ENCODE assay signal across 13 cellular contexts in genomic region chr4:165330666-165331065, GRCh38. TPM values are rescaled to one million over a fixed set of nuclear protein-coding genes. Genes with fewer than 3 reads are reported as not detected.
DNase-seq lines count a peak whose midpoint lies in the region; ATAC-seq and TF ChIP-seq lines count a peak whose summit lies in the region.
"Had no signal": no experiment of that assay in that cellular context is flagged by ENCODE, and none has a peak within 500 bp of the region (broad histone marks: within the 10 kb centered on the region; RNA-seq: fewer than 3 reads in every experiment).

No MANE protein-coding gene starts in this region.

- H3K9me2 ChIP-seq in neural cell (ENCODE audit: insufficient read depth, low read length), result no peaks in the 10 kb centered on the region

- peak overlapping the region; percentile 54 for H3K27ac ChIP-seq in RWPE1
- peak overlapping the region; percentile 96 for H3K27ac ChIP-seq in neural cell (ENCODE audit: low read length)
- no peak overlapping the region for H3K27ac ChIP-seq in uterus
- H3K27ac ChIP-seq: right atrium auricular region had no signal

- peaks cover 31% of the 10 kb centered on the region for H3K4me1 Mint-ChIP-seq in endothelial cell (ENCODE audit: unreplicated experiment)

- peaks cover 14% of the 10 kb centered on the region for H3F3A ChIP-seq in neural cell (ENCODE audit: insufficient read depth, low read length, poor library complexity, severe bottlenecking)

- TF ChIP-seq CTCF in RWPE1 (conservative IDR thresholded peaks at IDR 0.05; ENCODE audit: low read depth) (no peak), endothelial cell (IDR thresholded peaks at IDR 0.05; ENCODE audit: unreplicated experiment) (no peak), neural cell (IDR thresholded peaks at IDR 0.05; ENCODE audit: poor library complexity, severe bottlenecking) (no peak), uterus (IDR thresholded peaks at IDR 0.05) (no peak)

- TF ChIP-seq RAD21 in neural cell (conservative IDR thresholded peaks at IDR 0.05), result no peak

- no peaks in the 10 kb centered on the region for H3K9me3 ChIP-seq in neural cell (ENCODE audit: low read length)
- H3K9me3 ChIP-seq in uterus, result no peaks in the 10 kb centered on the region
- H3K9me3 ChIP-seq: right atrium auricular region had no signal

- no peaks in the 10 kb centered on the region for H3K9me3 Mint-ChIP-seq in endothelial cell (ENCODE audit: unreplicated experiment)

- peak overlapping the region; percentile 44 for H3K27ac Mint-ChIP-seq in endothelial cell (ENCODE audit: unreplicated experiment)

- ATAC-seq in HG03469 (IDR thresholded peaks at IDR 0.05; ENCODE audit: unreplicated experiment) (no peak), GM18858 (IDR thresholded peaks at IDR 0.05; ENCODE audit: unreplicated experiment) (no peak)

- peak overlapping the region; percentile 79 for H3K4me2 ChIP-seq in neural cell (ENCODE audit: low read length)

- CTCF ChIA-PET in RWPE1 (lab: Yijun Ruan, JAX), result interaction anchor here (1.1 kb wide), 1 partner anchor 199 kb away, joined by 5 read pairs; no protein-coding TSS in a partner anchor

- H3K4me3 Mint-ChIP-seq in endothelial cell (ENCODE audit: unreplicated experiment), result peak overlapping the region; percentile 80

- peak overlapping the region; percentile 0 for H3K9ac ChIP-seq in neural cell (ENCODE audit: low read length)

- H3K36me3 ChIP-seq in H7 (replicated peaks; ENCODE audit: control insufficient read depth, insufficient read depth, low read length) (peaks cover 25% of the 10 kb centered on the region), neural cell (ENCODE audit: insufficient read depth, low read length) (no peaks in the 10 kb centered on the region), uterus (no peaks in the 10 kb centered on the region)
- H3K36me3 ChIP-seq: right atrium auricular region had no signal

- no peak for TF ChIP-seq POLR2A in uterus (IDR thresholded peaks at IDR 0.05)

- H3K36me3 Mint-ChIP-seq in endothelial cell (ENCODE audit: low read depth, unreplicated experiment), result peaks cover 14% of the 10 kb centered on the region

- TF ChIP-seq EP300 in neural cell (conservative IDR thresholded peaks at IDR 0.05; ENCODE audit: poor library complexity, severe bottlenecking), result no peak

- H2AFZ ChIP-seq in neural cell (ENCODE audit: low read depth, low read length), result no peak overlapping the region

- H3K4me3 ChIP-seq in H7 (ENCODE audit: insufficient read depth, low read depth, low read length), result peak overlapping the region; percentile 28
- peak overlapping the region; percentile 75 for H3K4me3 ChIP-seq in neural cell (ENCODE audit: low read length)
- H3K4me3 ChIP-seq in uterus, result no peak overlapping the region
- H3K4me3 ChIP-seq: right atrium auricular region had no signal

- POLR2A ChIA-PET in RWPE1 (lab: Yijun Ruan, JAX; ENCODE audit: low non-redundant PET), result no interaction called here

- H3K27me3 Mint-ChIP-seq in endothelial cell (ENCODE audit: unreplicated experiment), result no peaks in the 10 kb centered on the region

- H3K4me1 ChIP-seq in uterus, result no peaks in the 10 kb centered on the region

- intact Hi-C loops in uterus (cut with DNase I; ENCODE audit: low total_unique reads), result loop anchor here (10.0 kb wide), 1 partner anchor 126 kb away; the partner anchor contains the start of gene KLHL2

- H3K27me3 ChIP-seq in H7 (ENCODE audit: control insufficient read depth, insufficient read depth, low read length), result no peaks in the 10 kb centered on the region
- H3K27me3 ChIP-seq in neural cell (ENCODE audit: insufficient read depth, low read depth, low read length), result no peaks in the 10 kb centered on the region
- no peaks in the 10 kb centered on the region for H3K27me3 ChIP-seq in uterus
- H3K27me3 ChIP-seq: right atrium auricular region had no signal

- H4K20me1 ChIP-seq in neural cell (ENCODE audit: insufficient read depth), result peaks cover 15% of the 10 kb centered on the region

- no peak for DNase-seq in H7
- DNase-seq in RWPE1 (ENCODE audit: low spot score), result no peak
- no peak for DNase-seq in endothelial cell (ENCODE audit: low spot score)
- no peak for DNase-seq in uterus
- no peak for DNase-seq in kidney tubule cell (ENCODE audit: low spot score)
- DNase-seq: EL, HCEC 1CT, islet precursor cell had no signal

- peaks cover 80% of the 10 kb centered on the region for H3K79me2 ChIP-seq in neural cell (replicated peaks; ENCODE audit: insufficient read depth, low read length)

TF ChIP-seq in neural cell, 6 proteins besides CTCF, POLR2A, EP300 and RAD21:
- TF ChIP-seq REST (IDR thresholded peaks at IDR 0.05; ENCODE audit: borderline replicate concordance) (no peak), SMC3 (conservative IDR thresholded peaks at IDR 0.05; ENCODE audit: poor library complexity) (no peak)
TF ChIP-seq in neural cell: peak in this region for 0.

RNA-seq across cellular contexts. Expression of gene MSMO1, which starts 3.2 kb away (rescaled TPM):
- 217 and 280 TPM in 2 replicates for total RNA-seq in H7 (2014; rRNA removed; shearing (Covaris generic))
- total RNA-seq in endothelial cell (ENCODE audit: unreplicated experiment), result 118 TPM
- 222 and 242 TPM in 2 replicates for polyA plus RNA-seq in neural cell
- polyA minus RNA-seq in neural cell, result 267 and 291 TPM in 2 replicates
- 10 to 100 TPM in 3 of 4 donors, 1 to 10 TPM in 1; 8.7 to 87.8 (median 18.9) TPM for total RNA-seq in uterus

RNA-seq across cellular contexts. Expression of gene CPE, which starts 48.1 kb away (rescaled TPM):
- 23.2 and 32.6 TPM in 2 replicates for total RNA-seq in H7 (2014; rRNA removed; shearing (Covaris generic))
- total RNA-seq in endothelial cell (ENCODE audit: unreplicated experiment) (2.3 TPM), uterus (100 to 1,000 TPM in 3 of 4 donors, 10 to 100 TPM in 1; 85.0 to 395 (median 129) TPM)
- 623 and 678 TPM in 2 replicates for polyA plus RNA-seq in neural cell
- 444 TPM in 2 replicates for polyA minus RNA-seq in neural cell
- total RNA-seq: activated CD8-positive, alpha-beta memory T cell treated with anti-CD3 and anti-CD28 coated beads for 36 hours had no signal

Comparison
In these comparisons a context has a peak if more than half of its experiments do, and no peak if none do; other contexts are left out.
1. H3K4me3 ChIP-seq: peak in H7 (single experiment) and neural cell (single experiment); none in uterus (0 of 2).
2. H3K27ac ChIP-seq: peak in RWPE1 (single experiment) and neural cell (single experiment); none in uterus (0 of 2).